ENCODE assay signal across 12 cellular contexts in genomic region chr18:3402962-3403585, GRCh38. TPM values are rescaled to one million over a fixed set of nuclear protein-coding genes. Genes with fewer than 3 reads are reported as not detected.
DNase-seq lines count a peak whose midpoint lies in the region; ATAC-seq, FAIRE-seq and TF ChIP-seq lines count a peak whose summit lies in the region.
"Had no signal": no experiment of that assay in that cellular context is flagged by ENCODE, and none has a peak within 500 bp of the region (broad histone marks: within the 10 kb centered on the region; RNA-seq: fewer than 3 reads in every experiment).

No MANE protein-coding gene starts in this region.

- POLR2A ChIA-PET in IMR-90 (lab: Charles Lee; ENCODE audit: unreplicated experiment): no interaction called here

- peak; percentile 55 for DNase-seq in EL
- DNase-seq in IMR-90: peak; percentile 40
- peak; percentile 22 for DNase-seq in adipocyte (ENCODE audit: low read depth)
- DNase-seq in mesendoderm: peak; percentile 55
- DNase-seq in NCI-H146 treated with DMSO at 0.1 percent for 48 hours (lab: John Stamatoyannopoulos, UW; ENCODE audit: unreplicated experiment): no peak
- no peak for DNase-seq in right lobe of liver
- DNase-seq in RCC 7860 (ENCODE audit: low spot score): no peak
- DNase-seq: heart right ventricle, NCI-H146, SIG-M5 had no signal

- intact Hi-C loops in IMR-90 (cut with micrococcal nuclease) (no loop called here), right lobe of liver (cut with DNase I) (no loop called here)

- H3K4me1 ChIP-seq in IMR-90 (ENCODE audit: control insufficient read depth, insufficient read depth, low read length): no peaks in the 10 kb centered on the region
- H3K4me1 ChIP-seq in adipocyte (ENCODE audit: control insufficient read depth, insufficient read depth, low read length): no peaks in the 10 kb centered on the region
- no peaks in the 10 kb centered on the region for H3K4me1 ChIP-seq in mesendoderm (ENCODE audit: control insufficient read depth, low read depth, low read length)
- H3K4me1 ChIP-seq in right lobe of liver: no peaks in the 10 kb centered on the region
- H3K4me1 ChIP-seq: heart right ventricle, suprapubic skin had no signal

- dilution Hi-C loops in IMR-90 (cut with HindIII; ENCODE audit: low sequenced_read_pairs, unreplicated experiment): no loop called here

- H3K4me2 ChIP-seq in IMR-90 (ENCODE audit: low read depth, low read length) (no peak overlapping the region), mesendoderm (ENCODE audit: low read length) (no peak overlapping the region)

- TF ChIP-seq RAD21 in IMR-90 (IDR thresholded peaks at IDR 0.05; ENCODE audit: low read length): no peak

- H3K4me3 ChIP-seq in IMR-90 (ENCODE audit: insufficient read depth, low read depth, low read length) (no peak overlapping the region), adipocyte (ENCODE audit: low read length) (no peak overlapping the region), mesendoderm (ENCODE audit: low read length) (no peak overlapping the region), right lobe of liver (no peak overlapping the region)
- H3K4me3 ChIP-seq: cardiac muscle cell, heart right ventricle, suprapubic skin had no signal

- in situ Hi-C loops in IMR-90 (cut with MboI; ENCODE audit: low sequenced_read_pairs): no loop called here

- H3K9me3 ChIP-seq in IMR-90 (ENCODE audit: control insufficient read depth, insufficient read depth, low read length) (peaks cover 6% of the 10 kb centered on the region), adipocyte (ENCODE audit: control insufficient read depth, low read length) (peaks cover 14% of the 10 kb centered on the region), right lobe of liver (no peaks in the 10 kb centered on the region)

- BruUV-seq in IMR-90 (replicated peaks; lab: Mats Ljungman, UMichigan): no TSS peak

- H3K14ac ChIP-seq in IMR-90 (replicated peaks; ENCODE audit: low read depth, low read length): no peak overlapping the region

- no peaks in the 10 kb centered on the region for H4K20me1 ChIP-seq in IMR-90 (ENCODE audit: insufficient read depth, low read length)

- peaks cover 4% of the 10 kb centered on the region for H3K27me3 ChIP-seq in IMR-90 (ENCODE audit: control insufficient read depth, insufficient read depth, low read length)
- H3K27me3 ChIP-seq in adipocyte (replicated peaks; ENCODE audit: control insufficient read depth, insufficient read depth, low read length): no peaks in the 10 kb centered on the region
- no peaks in the 10 kb centered on the region for H3K27me3 ChIP-seq in mesendoderm (ENCODE audit: insufficient read depth, low read length, poor library complexity)
- no peaks in the 10 kb centered on the region for H3K27me3 ChIP-seq in right lobe of liver
- H3K27me3 ChIP-seq: cardiac muscle cell, heart right ventricle, suprapubic skin had no signal

- no peak for FAIRE-seq in RCC 7860 (lab: Jason Lieb, UNC)

- no peak overlapping the region for H3K23ac ChIP-seq in IMR-90 (ENCODE audit: low read depth, low read length)
- no peak overlapping the region for H3K23ac ChIP-seq in mesendoderm (ENCODE audit: low read length)

- no peak overlapping the region for H2BK20ac ChIP-seq in IMR-90 (ENCODE audit: low read depth, low read length)

- H3K79me2 ChIP-seq in mesendoderm (ENCODE audit: control insufficient read depth, insufficient read depth, low read length): no peaks in the 10 kb centered on the region

- no peaks in the 10 kb centered on the region for H3K9me1 ChIP-seq in IMR-90 (ENCODE audit: insufficient read depth, low read length)

- no peak overlapping the region for H2BK5ac ChIP-seq in IMR-90 (ENCODE audit: low read depth, low read length, poor library complexity, severe bottlenecking)
- no peak overlapping the region for H2BK5ac ChIP-seq in mesendoderm (ENCODE audit: low read length)

- H2AFZ ChIP-seq in IMR-90 (replicated peaks; ENCODE audit: low read length, poor library complexity): no peak overlapping the region

- H4K8ac ChIP-seq in IMR-90 (ENCODE audit: low read depth in 2 of 2, low read length in 2 of 2): no peak overlapping the region
- no peak overlapping the region for H4K8ac ChIP-seq in mesendoderm (ENCODE audit: low read depth, low read length)

- H3K18ac ChIP-seq in IMR-90 (ENCODE audit: low read depth, low read length): no peak overlapping the region
- H3K18ac ChIP-seq in mesendoderm (ENCODE audit: low read length): peak overlapping the region; percentile 41

- no peak overlapping the region for H4K91ac ChIP-seq in IMR-90 (ENCODE audit: insufficient read depth, low read depth, low read length)

- WGBS in IMR-90 (ENCODE audit: extremely low coverage in 2 of 2, insufficient read length in 1 of 2), 2 experiments: no CpG with 5 or more reads among the region's 2 CpGs
- no CpG with 5 or more reads among the region's 2 CpGs for WGBS in mesendoderm (ENCODE audit: extremely low coverage, insufficient coverage, low lambda C conversion rate)
- WGBS in right lobe of liver (ENCODE audit: insufficient coverage, low coverage, low lambda C conversion rate, missing lambda C conversion rate): 69% methylated on average over 2 of the region's 2 CpGs

- H3K27ac ChIP-seq in IMR-90 (ENCODE audit: insufficient read depth, low read length) (no peak overlapping the region), mesendoderm (ENCODE audit: low read depth, low read length) (no peak overlapping the region), right lobe of liver (no peak overlapping the region)
- H3K27ac ChIP-seq: cardiac muscle cell, heart right ventricle, suprapubic skin had no signal

- H4K5ac ChIP-seq in IMR-90 (ENCODE audit: low read depth, low read length) (no peak overlapping the region), mesendoderm (ENCODE audit: low read length) (no peak overlapping the region)

- H3K56ac ChIP-seq in IMR-90 (ENCODE audit: extremely low read depth, insufficient read depth, low read length) (no peak overlapping the region), mesendoderm (ENCODE audit: low read length) (no peak overlapping the region)

- no peaks in the 10 kb centered on the region for H3K79me1 ChIP-seq in IMR-90 (ENCODE audit: low read depth in 1 of 2, low read length in 2 of 2)
- no peaks in the 10 kb centered on the region for H3K79me1 ChIP-seq in mesendoderm (ENCODE audit: low read length)

- H2AK9ac ChIP-seq in IMR-90 (replicated peaks; ENCODE audit: low read depth, low read length, poor library complexity): no peak overlapping the region

- no peak overlapping the region for H2BK120ac ChIP-seq in IMR-90 (ENCODE audit: low read depth, low read length)
- no peak overlapping the region for H2BK120ac ChIP-seq in mesendoderm (ENCODE audit: low read depth, low read length)

- H2AK5ac ChIP-seq in IMR-90 (ENCODE audit: low read depth, low read length) (no peak overlapping the region), mesendoderm (ENCODE audit: low read length) (no peak overlapping the region)

- CTCF ChIA-PET in IMR-90 (lab: Yijun Ruan, JAX): no interaction called here

- ATAC-seq in IMR-90 (ENCODE audit: low read depth) (peak; percentile 44), right lobe of liver (no peak)
- ATAC-seq: heart right ventricle had no signal

- TF ChIP-seq CTCF in IMR-90 (conservative IDR thresholded peaks at IDR 0.05; ENCODE audit: low read depth, low read length) (no peak), right lobe of liver (IDR thresholded peaks at IDR 0.05) (no peak)

- H3K36me3 ChIP-seq in IMR-90 (ENCODE audit: control insufficient read depth, insufficient read depth, low read length) (no peaks in the 10 kb centered on the region), adipocyte (ENCODE audit: control insufficient read depth, insufficient read depth, low read length, severe bottlenecking) (no peaks in the 10 kb centered on the region), mesendoderm (ENCODE audit: control insufficient read depth, insufficient read depth, low read length) (no peaks in the 10 kb centered on the region), right lobe of liver (no peaks in the 10 kb centered on the region)
- H3K36me3 ChIP-seq: cardiac muscle cell, heart right ventricle, suprapubic skin had no signal

- H3K9ac ChIP-seq in IMR-90 (ENCODE audit: low read depth, low read length) (no peak overlapping the region), adipocyte (ENCODE audit: low read length) (no peak overlapping the region), mesendoderm (ENCODE audit: low read length) (no peak overlapping the region)

- H2BK15ac ChIP-seq in IMR-90 (ENCODE audit: low read depth, low read length) (no peak overlapping the region), mesendoderm (replicated peaks; ENCODE audit: low read depth) (no peak overlapping the region)

- TF ChIP-seq POLR2A in IMR-90 (IDR thresholded peaks at IDR 0.05; ENCODE audit: low read depth, low read length) (no peak), right lobe of liver (IDR thresholded peaks at IDR 0.05) (no peak)

- H3K4ac ChIP-seq in IMR-90 (ENCODE audit: low read depth, low read length) (no peak overlapping the region), mesendoderm (ENCODE audit: low read depth, low read length) (no peak overlapping the region)

TF ChIP-seq in IMR-90, 13 proteins besides CTCF, POLR2A, EP300 and RAD21 (continues in another document):
- TF ChIP-seq RFX5 (IDR thresholded peaks at IDR 0.05; ENCODE audit: low read depth, low read length) (no peak), MXI1 (IDR thresholded peaks at IDR 0.05; ENCODE audit: borderline replicate concordance, low read depth, low read length) (no peak), RCOR1 (IDR thresholded peaks at IDR 0.05; ENCODE audit: insufficient replicate concordance, low read length) (no peak), NFE2L2 (IDR thresholded peaks at IDR 0.05; ENCODE audit: low read depth, low read length) (no peak), MAFK (IDR thresholded peaks at IDR 0.05; ENCODE audit: low read depth, low read length) (no peak), USF2 (IDR thresholded peaks at IDR 0.05; ENCODE audit: low read depth, low read length) (no peak)

RNA-seq across cellular contexts. Expression of gene TGIF1, which starts 46.9 kb away (rescaled TPM):
- total RNA-seq in IMR-90 (2012; rRNA removed): 100 and 118 TPM in 2 replicates
- 43.7 and 62.1 TPM in 2 replicates for polyA plus RNA-seq in IMR-90 (2012; rRNA removed)
- polyA plus RNA-seq in IMR-90 (2012; cell fraction: cytosol; rRNA removed): 51.3 and 79.1 TPM in 2 replicates
- 84.3 and 252 TPM in 2 replicates for polyA plus RNA-seq in IMR-90 (2012; cell fraction: nucleus; rRNA removed; ENCODE audit: low replicate concordance)
- polyA plus RNA-seq in mesendoderm (2013, experiment 1 of 2): 147 TPM
- 153 TPM for polyA plus RNA-seq in mesendoderm (2013, experiment 2 of 2)
- 10 to 100 TPM; 11.3 to 41.4 (median 22.3) TPM for total RNA-seq in right lobe of liver

Comparison
In these comparisons a context has a peak if more than half of its experiments do, and no peak if none do; other contexts are left out.
1. DNase-seq: peak in EL (single experiment), IMR-90 (single experiment), adipocyte (single experiment) and mesendoderm (single experiment); none in NCI-H146 treated with DMSO at 0.1 percent for 48 hours (single experiment), right lobe of liver (0 of 3) and RCC 7860 (single experiment).